Comparison of ENCODE assay signal across 2 cellular contexts in genomic region chr11:27469333-27469680, GRCh38.
TF ChIP-seq lines count a peak whose summit lies in the region.

No MANE protein-coding gene starts in this region.

TF ChIP-seq in GM23338, 12 proteins besides CTCF, POLR2A, EP300 and RAD21:
- TF ChIP-seq EZH2 (IDR thresholded peaks at IDR 0.05; ENCODE audit: low read depth, unreplicated experiment) (no peak), CREB1 (CRISPR knock-in tag; IDR thresholded peaks at IDR 0.05; ENCODE audit: low read depth) (no peak), REST (IDR thresholded peaks at IDR 0.05; ENCODE audit: unreplicated experiment) (no peak), ZNF114 (CRISPR knock-in tag; IDR thresholded peaks at IDR 0.05) (no peak), STAT1 (IDR thresholded peaks at IDR 0.05; ENCODE audit: unreplicated experiment) (no peak), NANOG (IDR thresholded peaks at IDR 0.05; ENCODE audit: borderline replicate concordance) (no peak), EZH2phosphoT487 (IDR thresholded peaks at IDR 0.05; ENCODE audit: unreplicated experiment) (no peak)
- TF ChIP-seq, protein P1, sequence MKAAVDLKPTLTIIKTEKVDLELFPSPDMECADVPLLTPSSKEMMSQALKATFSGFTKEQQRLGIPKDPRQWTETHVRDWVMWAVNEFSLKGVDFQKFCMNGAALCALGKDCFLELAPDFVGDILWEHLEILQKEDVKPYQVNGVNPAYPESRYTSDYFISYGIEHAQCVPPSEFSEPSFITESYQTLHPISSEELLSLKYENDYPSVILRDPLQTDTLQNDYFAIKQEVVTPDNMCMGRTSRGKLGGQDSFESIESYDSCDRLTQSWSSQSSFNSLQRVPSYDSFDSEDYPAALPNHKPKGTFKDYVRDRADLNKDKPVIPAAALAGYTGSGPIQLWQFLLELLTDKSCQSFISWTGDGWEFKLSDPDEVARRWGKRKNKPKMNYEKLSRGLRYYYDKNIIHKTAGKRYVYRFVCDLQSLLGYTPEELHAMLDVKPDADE (IDR thresholded peaks at IDR 0.05) = no peak

TF ChIP-seq in K562, 482 proteins besides CTCF, POLR2A, EP300 and RAD21:
- no peak for TF ChIP-seq ARHGAP35 (IDR thresholded peaks at IDR 0.05; ENCODE audit: partially characterized antibody)
- TF ChIP-seq PPARD (CRISPR knock-in tag; IDR thresholded peaks at IDR 0.05) = no peak
- TF ChIP-seq KDM1A (IDR thresholded peaks at IDR 0.05) = peak; percentile 70 to 77
- no peak for TF ChIP-seq HNRNPLL (IDR thresholded peaks at IDR 0.05; ENCODE audit: low read depth, low read length, poor library complexity, severe bottlenecking)
- peak; percentile 85; the same call in 1 of the 2 replicates for TF ChIP-seq PHF21A (IDR thresholded peaks at IDR 0.05; ENCODE audit: borderline replicate concordance, low read depth)
